9 cellular contexts compared by ENCODE assay signal in the genomic region with DNA sequence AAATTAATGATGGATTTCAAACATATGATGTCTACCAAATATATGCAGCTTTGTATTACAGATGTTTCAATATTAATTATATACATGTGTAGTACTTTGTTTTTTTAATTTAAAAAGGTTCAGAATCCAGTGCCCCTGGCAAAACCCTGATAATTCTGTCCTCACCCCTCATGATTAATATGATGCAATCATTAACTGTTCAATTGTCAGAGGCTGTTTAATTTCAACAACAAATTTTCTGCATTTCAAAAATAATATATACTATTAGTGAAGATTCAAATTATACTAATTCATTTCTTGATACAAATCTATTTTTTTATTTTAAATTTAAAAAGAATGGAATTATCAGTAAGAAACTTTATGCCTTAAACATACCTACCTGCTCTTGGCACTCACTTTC.
"Had no signal": no experiment of that assay in that cellular context is flagged by ENCODE, and none has a peak within 500 bp of the region (broad histone marks: within the 10 kb centered on the region; RNA-seq: fewer than 3 reads in every experiment).

No MANE protein-coding gene starts in this region.

- FAIRE-seq: HepG2 had no signal

- H3K36me3 ChIP-seq: HAP-1 had no signal

- DNase-seq: GM23248, GOT3, H7, HFFc6, KBM-7 had no signal

- H3K4me3 ChIP-seq: GM23248, HAP-1 had no signal

- H3K9ac ChIP-seq: GM23248 had no signal

- H3K27ac ChIP-seq: GM23248, HL-60 had no signal

- H3K4me1 ChIP-seq: HAP-1 had no signal

- H2AFZ ChIP-seq: GM23248 had no signal

- ATAC-seq: HCT116, HepG2 had no signal

- H3K9me3 ChIP-seq: HAP-1 had no signal
